ENCODE assay signal across 10 cellular contexts in the genomic region with DNA sequence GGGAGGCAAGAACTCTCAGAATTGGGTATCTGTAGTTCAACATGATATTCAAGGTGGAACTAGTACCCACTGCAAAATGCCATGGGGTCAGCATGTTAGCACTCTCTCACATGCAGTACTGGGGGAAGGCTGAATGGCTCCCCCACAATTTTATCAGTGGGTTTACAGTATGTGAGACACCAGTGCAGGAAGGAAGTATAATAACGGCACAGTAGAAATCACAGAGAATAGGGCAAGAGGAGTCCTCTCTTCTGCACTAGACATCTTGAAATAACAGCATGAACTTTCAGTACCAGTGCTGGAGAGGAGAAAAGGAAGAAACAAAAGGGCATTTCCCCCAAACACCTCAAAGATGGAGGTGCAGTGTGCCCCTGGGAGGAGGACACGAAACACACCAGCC. TPM values are rescaled to one million over a fixed set of nuclear protein-coding genes. Genes with fewer than 3 reads are reported as not detected.
DNase-seq lines count a peak whose midpoint lies in the region; ATAC-seq and TF ChIP-seq lines count a peak whose summit lies in the region.
"Had no signal": no experiment of that assay in that cellular context is flagged by ENCODE, and none has a peak within 500 bp of the region (broad histone marks: within the 10 kb centered on the region; RNA-seq: fewer than 3 reads in every experiment).

No MANE protein-coding gene starts in this region.

- peak overlapping the region; percentile 86 for H3K27ac Mint-ChIP-seq in activated naive CD8-positive, alpha-beta T cell treated with anti-CD3 and anti-CD28 coated beads for 36 hours

- intact Hi-C loops in left cardiac atrium (cut with DNase I) (no loop called here), uterus (cut with DNase I; ENCODE audit: low total_unique reads) (no loop called here), mucosa of descending colon (cut with DNase I, micrococcal nuclease) (no loop called here)

- no peak for ATAC-seq in left cardiac atrium
- no peak for ATAC-seq in HG02884 (IDR thresholded peaks at IDR 0.05; ENCODE audit: unreplicated experiment)
- no peak for ATAC-seq in mucosa of descending colon

- H3K36me3 ChIP-seq in cardiac muscle cell, result peaks cover 50% of the 10 kb centered on the region
- H3K36me3 ChIP-seq in kidney epithelial cell (ENCODE audit: control insufficient read depth, insufficient read depth, low read length), result peaks cover 11% of the 10 kb centered on the region
- H3K36me3 ChIP-seq in uterus, result no peaks in the 10 kb centered on the region
- H3K36me3 ChIP-seq in mucosa of descending colon (ENCODE audit: low read depth), result peaks cover 26% of the 10 kb centered on the region

- TF ChIP-seq CTCF in cardiac muscle cell (IDR thresholded peaks at IDR 0.05; ENCODE audit: low read depth, low read length) (no peak), kidney epithelial cell (IDR thresholded peaks at IDR 0.05; ENCODE audit: insufficient read depth, low read length, poor library complexity, severe bottlenecking) (no peak), uterus (IDR thresholded peaks at IDR 0.05) (no peak), mucosa of descending colon (IDR thresholded peaks at IDR 0.05) (no peak)

- H3K4me3 ChIP-seq in cardiac muscle cell (peak overlapping the region; percentile 88), kidney epithelial cell (ENCODE audit: low read depth, low read length) (peak overlapping the region; percentile 75), uterus (no peak overlapping the region), mucosa of descending colon (no peak overlapping the region)

- no peaks in the 10 kb centered on the region for H3K27me3 ChIP-seq in cardiac muscle cell
- H3K27me3 ChIP-seq in kidney epithelial cell (ENCODE audit: control insufficient read depth, insufficient read depth, low read length), result no peaks in the 10 kb centered on the region
- H3K27me3 ChIP-seq in uterus, result no peaks in the 10 kb centered on the region

- peak overlapping the region; percentile 89 for H3K4me3 Mint-ChIP-seq in activated naive CD8-positive, alpha-beta T cell treated with anti-CD3 and anti-CD28 coated beads for 36 hours

- no peaks in the 10 kb centered on the region for H3K9me3 ChIP-seq in cardiac muscle cell (ENCODE audit: low read depth)
- no peaks in the 10 kb centered on the region for H3K9me3 ChIP-seq in uterus
- H3K9me3 ChIP-seq in mucosa of descending colon, result no peaks in the 10 kb centered on the region

- peaks cover 70% of the 10 kb centered on the region for H3K36me3 Mint-ChIP-seq in activated naive CD8-positive, alpha-beta T cell treated with anti-CD3 and anti-CD28 coated beads for 36 hours

- H3K4me1 Mint-ChIP-seq in activated naive CD8-positive, alpha-beta T cell treated with anti-CD3 and anti-CD28 coated beads for 36 hours, result peaks cover 67% of the 10 kb centered on the region

- no peak for TF ChIP-seq POLR2A in uterus (IDR thresholded peaks at IDR 0.05)

- H3K4me1 ChIP-seq in cardiac muscle cell (ENCODE audit: low read depth) (no peaks in the 10 kb centered on the region), uterus (peaks cover 0 to 6% of the 10 kb centered on the region in 2 donors), mucosa of descending colon (ENCODE audit: low read depth) (peaks cover 16% of the 10 kb centered on the region)

- peaks cover 6% of the 10 kb centered on the region for H3K27me3 Mint-ChIP-seq in activated naive CD8-positive, alpha-beta T cell treated with anti-CD3 and anti-CD28 coated beads for 36 hours

- H3K9me3 Mint-ChIP-seq in activated naive CD8-positive, alpha-beta T cell treated with anti-CD3 and anti-CD28 coated beads for 36 hours, result no peaks in the 10 kb centered on the region

- DNase-seq in cardiac muscle cell (ENCODE audit: low read depth in 1 of 2, low spot score in 1 of 2), result no peak
- no peak for DNase-seq in left cardiac atrium
- DNase-seq in activated naive CD8-positive, alpha-beta T cell treated with anti-CD3 and anti-CD28 coated beads for 36 hours, result peak; percentile 29
- DNase-seq in kidney epithelial cell (ENCODE audit: low read depth), result no peak
- no peak for DNase-seq in uterus
- no peak for DNase-seq in mucosa of descending colon
- no peak for DNase-seq in activated gamma-delta T cell treated with Interleukin-2 at 50 U/mL for 16 hours
- DNase-seq: NCI-H774 had no signal

- H3K27ac ChIP-seq in cardiac muscle cell (peak overlapping the region; percentile 8), uterus (peak overlapping the region; percentile 90 to 96)

RNA-seq across cellular contexts. Expression of gene SLC35B2, which starts 1.5 kb away (rescaled TPM):
- 34.3 and 50.5 TPM in 2 replicates for total RNA-seq in cardiac muscle cell
- polyA plus RNA-seq in cardiac muscle cell, result 44.4 and 63.3 TPM in 2 replicates
- 10 to 100 TPM; 23.3 to 29.9 TPM for total RNA-seq in left cardiac atrium
- 10 to 100 TPM; 22.8 to 24.9 TPM for total RNA-seq in activated naive CD8-positive, alpha-beta T cell treated with anti-CD3 and anti-CD28 coated beads for 36 hours
- 67.3 and 78.2 TPM in 2 replicates for total RNA-seq in kidney epithelial cell
- 10 to 100 TPM in 3 of 4 donors, 1 to 10 TPM in 1; 5.9 to 39.5 (median 28.5) TPM for total RNA-seq in uterus
- total RNA-seq in mucosa of descending colon, result 10 to 100 TPM; 24.9 to 38.0 (median 31.6) TPM

RNA-seq across cellular contexts. Expression of gene HSP90AB1, which starts 8.9 kb away (rescaled TPM):
- total RNA-seq in cardiac muscle cell (865 and 876 TPM in 2 replicates), left cardiac atrium (100 to 1,000 TPM; 657 to 662 TPM), kidney epithelial cell (1,065 and 1,294 TPM in 2 replicates), uterus (100 to 1,000 TPM; 336 to 897 (median 564) TPM), mucosa of descending colon (100 to 1,000 TPM; 322 to 593 (median 399) TPM)
- polyA plus RNA-seq in cardiac muscle cell, result 665 and 702 TPM in 2 replicates
- total RNA-seq in activated naive CD8-positive, alpha-beta T cell treated with anti-CD3 and anti-CD28 coated beads for 36 hours, result 1,000 to 10,000 TPM; 2,498 to 2,524 TPM

RNA-seq across cellular contexts. Expression of gene NFKBIE, which starts 9.5 kb away (rescaled TPM):
- total RNA-seq in cardiac muscle cell (23.8 and 34.2 TPM in 2 replicates), left cardiac atrium (1 to 10 TPM; 3.8 to 5.8 TPM), kidney epithelial cell (46.3 and 61.5 TPM in 2 replicates), uterus (1 to 10 TPM; 1.3 to 5.9 (median 2.8) TPM), mucosa of descending colon (10 to 100 TPM in 2 of 3 donors, 1 to 10 TPM in 1; 8.7 to 13.4 (median 10.8) TPM)
- 8.2 and 12.5 TPM in 2 replicates for polyA plus RNA-seq in cardiac muscle cell
- 10 to 100 TPM; 22.7 to 24.8 TPM for total RNA-seq in activated naive CD8-positive, alpha-beta T cell treated with anti-CD3 and anti-CD28 coated beads for 36 hours

RNA-seq across cellular contexts. Expression of gene TMEM151B, which starts 14.4 kb away (rescaled TPM):
- total RNA-seq in cardiac muscle cell (0.21 and 0.39 TPM in 2 replicates), left cardiac atrium (under 1 TPM in 1 of 2 donors, not detected in 1; 0.05 TPM), kidney epithelial cell (0.13 and 0.21 TPM in 2 replicates), uterus (under 1 TPM in 2 of 4 donors, not detected in 2; 0.09 to 0.21 TPM), mucosa of descending colon (1 to 10 TPM in 1 of 3 donors, under 1 TPM in 2; 0.17 to 1.4 (median 0.31) TPM)
- polyA plus RNA-seq in cardiac muscle cell, result 0.29 and 0.77 TPM in 2 replicates
- not detected for total RNA-seq in activated naive CD8-positive, alpha-beta T cell treated with anti-CD3 and anti-CD28 coated beads for 36 hours
- total RNA-seq: lung microvascular endothelial cell had no signal

RNA-seq across cellular contexts. Expression of gene SLC29A1, which starts 32.5 kb away (rescaled TPM):
- total RNA-seq in cardiac muscle cell (62.7 and 64.9 TPM in 2 replicates), left cardiac atrium (100 to 1,000 TPM; 115 to 130 TPM), kidney epithelial cell (36.1 and 43.9 TPM in 2 replicates), uterus (100 to 1,000 TPM in 2 of 4 donors, 10 to 100 TPM in 2; 29.9 to 150 (median 95.1) TPM), mucosa of descending colon (100 to 1,000 TPM in 1 of 3 donors, 10 to 100 TPM in 2; 12.9 to 140 (median 14.8) TPM)
- 85.4 and 88.7 TPM in 2 replicates for polyA plus RNA-seq in cardiac muscle cell
- 100 to 1,000 TPM in 1 of 2 experiments, 10 to 100 TPM in 1; 92.5 to 102 TPM for total RNA-seq in activated naive CD8-positive, alpha-beta T cell treated with anti-CD3 and anti-CD28 coated beads for 36 hours

Comparison
In these comparisons a context has a peak if more than half of its experiments do, and no peak if none do; other contexts are left out.
1. H3K4me3 ChIP-seq: peak in cardiac muscle cell (single experiment) and kidney epithelial cell (single experiment); none in uterus (0 of 2) and mucosa of descending colon (single experiment).